Comparison of ENCODE assay signal across 9 cellular contexts in the genomic region with DNA sequence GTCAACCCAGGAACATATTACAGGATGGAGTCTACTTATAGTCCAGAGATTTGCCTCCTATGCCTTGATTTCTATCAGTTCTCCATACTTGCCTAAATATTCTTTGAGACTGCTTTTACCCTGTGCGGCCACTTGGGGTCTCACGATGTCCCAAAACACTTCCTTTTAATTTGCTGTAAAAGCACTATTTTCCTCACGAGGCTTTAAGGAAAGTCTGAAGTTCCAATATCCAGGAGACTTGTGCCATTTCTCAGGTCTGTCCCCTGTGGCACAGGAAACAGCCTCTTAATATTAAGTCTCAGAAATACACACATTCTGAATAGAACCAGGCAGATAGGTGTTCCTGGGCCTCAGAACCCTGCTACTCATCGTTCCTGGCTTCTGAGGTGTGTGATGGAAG.
DNase-seq lines count a peak whose midpoint lies in the region; ATAC-seq, FAIRE-seq and TF ChIP-seq lines count a peak whose summit lies in the region.
"Had no signal": no experiment of that assay in that cellular context is flagged by ENCODE, and none has a peak within 500 bp of the region (broad histone marks: within the 10 kb centered on the region; RNA-seq: fewer than 3 reads in every experiment).

No MANE protein-coding gene starts in this region.

- no peaks in the 10 kb centered on the region for H3K27me3 Mint-ChIP-seq in osteocyte (ENCODE audit: unreplicated experiment)
- H3K27me3 Mint-ChIP-seq in activated T-helper 1 cell treated with anti-CD3 and anti-CD28 coated beads, Interleukin-12 subunit alpha, Interleukin-12 subunit beta, Interleukin-2, Interleukin-4 antibody, amounts not matched to agents 30 ng/mL and 10 ng/mL and 1 ng/mL, durations not matched to agents 14 hours and 24 hours and 36 hours (ENCODE audit: insufficient read depth): no peaks in the 10 kb centered on the region
- H3K27me3 Mint-ChIP-seq: IgD-negative memory B cell had no signal

- TF ChIP-seq POLR2A in GM12891 (IDR thresholded peaks at IDR 0.05; ENCODE audit: low read depth, low read length): no peak

- no peak overlapping the region for H3K27ac Mint-ChIP-seq in osteocyte (ENCODE audit: unreplicated experiment)
- H3K27ac Mint-ChIP-seq in activated T-helper 1 cell treated with anti-CD3 and anti-CD28 coated beads, Interleukin-12 subunit alpha, Interleukin-12 subunit beta, Interleukin-2, Interleukin-4 antibody, amounts not matched to agents 30 ng/mL and 10 ng/mL and 1 ng/mL, durations not matched to agents 14 hours and 24 hours and 36 hours: no peak overlapping the region
- H3K27ac Mint-ChIP-seq: IgD-negative memory B cell had no signal

- no peaks in the 10 kb centered on the region for H3K36me3 Mint-ChIP-seq in osteocyte (ENCODE audit: unreplicated experiment)
- H3K36me3 Mint-ChIP-seq in activated T-helper 1 cell treated with anti-CD3 and anti-CD28 coated beads, Interleukin-12 subunit alpha, Interleukin-12 subunit beta, Interleukin-2, Interleukin-4 antibody, amounts not matched to agents 30 ng/mL and 10 ng/mL and 1 ng/mL, durations not matched to agents 14 hours and 24 hours and 36 hours (ENCODE audit: low read depth): peaks cover 2% of the 10 kb centered on the region
- H3K36me3 Mint-ChIP-seq: IgD-negative memory B cell had no signal

- peak; percentile 69 for TF ChIP-seq CTCF in osteocyte (IDR thresholded peaks at IDR 0.05)

- H3K9me3 Mint-ChIP-seq in osteocyte (ENCODE audit: unreplicated experiment): no peaks in the 10 kb centered on the region
- no peaks in the 10 kb centered on the region for H3K9me3 Mint-ChIP-seq in activated T-helper 1 cell treated with anti-CD3 and anti-CD28 coated beads, Interleukin-12 subunit alpha, Interleukin-12 subunit beta, Interleukin-2, Interleukin-4 antibody, amounts not matched to agents 30 ng/mL and 10 ng/mL and 1 ng/mL, durations not matched to agents 14 hours and 24 hours and 36 hours

- intact Hi-C loops in activated T-helper 1 cell treated with anti-CD3 and anti-CD28 coated beads, Interleukin-12 subunit alpha, Interleukin-12 subunit beta, Interleukin-2, Interleukin-4 antibody, amounts not matched to agents 30 ng/mL and 10 ng/mL and 1 ng/mL, durations not matched to agents 14 hours and 24 hours and 36 hours (cut with micrococcal nuclease): loop anchor here (2.0 to 10.0 kb wide), 2 partner anchors 235 to 661 kb away; partner anchors contain the start of gene GUCY2F

- no peak overlapping the region for H3K4me3 Mint-ChIP-seq in osteocyte (ENCODE audit: unreplicated experiment)
- no peak overlapping the region for H3K4me3 Mint-ChIP-seq in activated T-helper 1 cell treated with anti-CD3 and anti-CD28 coated beads, Interleukin-12 subunit alpha, Interleukin-12 subunit beta, Interleukin-2, Interleukin-4 antibody, amounts not matched to agents 30 ng/mL and 10 ng/mL and 1 ng/mL, durations not matched to agents 14 hours and 24 hours and 36 hours
- H3K4me3 Mint-ChIP-seq: IgD-negative memory B cell had no signal

- H3K4me1 Mint-ChIP-seq in osteocyte (ENCODE audit: unreplicated experiment): peaks cover 1% of the 10 kb centered on the region
- no peaks in the 10 kb centered on the region for H3K4me1 Mint-ChIP-seq in activated T-helper 1 cell treated with anti-CD3 and anti-CD28 coated beads, Interleukin-12 subunit alpha, Interleukin-12 subunit beta, Interleukin-2, Interleukin-4 antibody, amounts not matched to agents 30 ng/mL and 10 ng/mL and 1 ng/mL, durations not matched to agents 14 hours and 24 hours and 36 hours (ENCODE audit: low read depth)

- no peak for FAIRE-seq in GM12891 (lab: Jason Lieb, UNC)

- ATAC-seq in HG03135 (IDR thresholded peaks at IDR 0.05; ENCODE audit: unreplicated experiment) (peak; percentile 77), SK-N-SH treated with all-trans-retinoic acid at 6 μM for 48 hours (peak; percentile 85)

- peak; percentile 46 for DNase-seq in Ammon's horn (ENCODE audit: low spot score)
- DNase-seq in GM12891 (ENCODE audit: insufficient read length, low spot score): no peak
- DNase-seq in fibroblast of gingiva (ENCODE audit: low read depth): peak; percentile 19
- no peak for DNase-seq in osteocyte (ENCODE audit: extremely low spot score, unreplicated experiment)
- DNase-seq in activated gamma-delta T cell treated with Interleukin-2 at 50 U/mL for 16 hours: no peak
- no peak for DNase-seq in activated T-helper 1 cell treated with anti-CD3 and anti-CD28 coated beads, Interleukin-12 subunit alpha, Interleukin-12 subunit beta, Interleukin-2, Interleukin-4 antibody, amounts not matched to agents 30 ng/mL and 10 ng/mL and 1 ng/mL, durations not matched to agents 14 hours and 24 hours and 36 hours (ENCODE audit: low spot score)

TF ChIP-seq in GM12891, 5 proteins besides CTCF, POLR2A, EP300 and RAD21:
- TF ChIP-seq POU2F2 (IDR thresholded peaks at IDR 0.05; ENCODE audit: low read depth, low read length) (no peak), SPI1 (IDR thresholded peaks at IDR 0.05; ENCODE audit: low read depth, low read length) (peak; percentile 44)
TF ChIP-seq in GM12891: peak in this region for 1.

TF ChIP-seq in SK-N-SH treated with all-trans-retinoic acid at 6 μM for 48 hours, 23 proteins besides CTCF, POLR2A, EP300 and RAD21:
- no peak for TF ChIP-seq PATZ1 (CRISPR knock-in tag; IDR thresholded peaks at IDR 0.05; ENCODE audit: borderline replicate concordance)
- no peak for TF ChIP-seq CSDC2 (CRISPR knock-in tag; IDR thresholded peaks at IDR 0.05)
- TF ChIP-seq CSRNP3 (CRISPR knock-in tag; IDR thresholded peaks at IDR 0.05): no peak
- no peak for TF ChIP-seq TCF4 (CRISPR knock-in tag; IDR thresholded peaks at IDR 0.05; ENCODE audit: borderline replicate concordance)
- TF ChIP-seq ESRRG (CRISPR knock-in tag; IDR thresholded peaks at IDR 0.05): no peak
- no peak for TF ChIP-seq OSR1 (CRISPR knock-in tag; IDR thresholded peaks at IDR 0.05)
- TF ChIP-seq, protein P1, sequence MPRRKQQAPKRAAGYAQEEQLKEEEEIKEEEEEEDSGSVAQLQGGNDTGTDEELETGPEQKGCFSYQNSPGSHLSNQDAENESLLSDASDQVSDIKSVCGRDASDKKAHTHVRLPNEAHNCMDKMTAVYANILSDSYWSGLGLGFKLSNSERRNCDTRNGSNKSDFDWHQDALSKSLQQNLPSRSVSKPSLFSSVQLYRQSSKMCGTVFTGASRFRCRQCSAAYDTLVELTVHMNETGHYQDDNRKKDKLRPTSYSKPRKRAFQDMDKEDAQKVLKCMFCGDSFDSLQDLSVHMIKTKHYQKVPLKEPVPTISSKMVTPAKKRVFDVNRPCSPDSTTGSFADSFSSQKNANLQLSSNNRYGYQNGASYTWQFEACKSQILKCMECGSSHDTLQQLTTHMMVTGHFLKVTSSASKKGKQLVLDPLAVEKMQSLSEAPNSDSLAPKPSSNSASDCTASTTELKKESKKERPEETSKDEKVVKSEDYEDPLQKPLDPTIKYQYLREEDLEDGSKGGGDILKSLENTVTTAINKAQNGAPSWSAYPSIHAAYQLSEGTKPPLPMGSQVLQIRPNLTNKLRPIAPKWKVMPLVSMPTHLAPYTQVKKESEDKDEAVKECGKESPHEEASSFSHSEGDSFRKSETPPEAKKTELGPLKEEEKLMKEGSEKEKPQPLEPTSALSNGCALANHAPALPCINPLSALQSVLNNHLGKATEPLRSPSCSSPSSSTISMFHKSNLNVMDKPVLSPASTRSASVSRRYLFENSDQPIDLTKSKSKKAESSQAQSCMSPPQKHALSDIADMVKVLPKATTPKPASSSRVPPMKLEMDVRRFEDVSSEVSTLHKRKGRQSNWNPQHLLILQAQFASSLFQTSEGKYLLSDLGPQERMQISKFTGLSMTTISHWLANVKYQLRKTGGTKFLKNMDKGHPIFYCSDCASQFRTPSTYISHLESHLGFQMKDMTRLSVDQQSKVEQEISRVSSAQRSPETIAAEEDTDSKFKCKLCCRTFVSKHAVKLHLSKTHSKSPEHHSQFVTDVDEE (CRISPR knock-in tag; IDR thresholded peaks at IDR 0.05): no peak
- no peak for TF ChIP-seq PPARA (CRISPR knock-in tag; IDR thresholded peaks at IDR 0.05; ENCODE audit: borderline replicate concordance)
- TF ChIP-seq ISL1 (CRISPR knock-in tag; IDR thresholded peaks at IDR 0.05): no peak
TF ChIP-seq in SK-N-SH treated with all-trans-retinoic acid at 6 μM for 48 hours: peak in this region for 0.

Comparison
In these comparisons a context has a peak if more than half of its experiments do, and no peak if none do; other contexts are left out.
1. DNase-seq: peak in Ammon's horn (single experiment) and fibroblast of gingiva (single experiment); none in GM12891 (single experiment), osteocyte (single experiment), activated gamma-delta T cell treated with Interleukin-2 at 50 U/mL for 16 hours (single experiment) and activated T-helper 1 cell treated with anti-CD3 and anti-CD28 coated beads, Interleukin-12 subunit alpha, Interleukin-12 subunit beta, Interleukin-2, Interleukin-4 antibody, amounts not matched to agents 30 ng/mL and 10 ng/mL and 1 ng/mL, durations not matched to agents 14 hours and 24 hours and 36 hours (single experiment).